ENCODE assay signal across 14 cellular contexts in the genomic region with DNA sequence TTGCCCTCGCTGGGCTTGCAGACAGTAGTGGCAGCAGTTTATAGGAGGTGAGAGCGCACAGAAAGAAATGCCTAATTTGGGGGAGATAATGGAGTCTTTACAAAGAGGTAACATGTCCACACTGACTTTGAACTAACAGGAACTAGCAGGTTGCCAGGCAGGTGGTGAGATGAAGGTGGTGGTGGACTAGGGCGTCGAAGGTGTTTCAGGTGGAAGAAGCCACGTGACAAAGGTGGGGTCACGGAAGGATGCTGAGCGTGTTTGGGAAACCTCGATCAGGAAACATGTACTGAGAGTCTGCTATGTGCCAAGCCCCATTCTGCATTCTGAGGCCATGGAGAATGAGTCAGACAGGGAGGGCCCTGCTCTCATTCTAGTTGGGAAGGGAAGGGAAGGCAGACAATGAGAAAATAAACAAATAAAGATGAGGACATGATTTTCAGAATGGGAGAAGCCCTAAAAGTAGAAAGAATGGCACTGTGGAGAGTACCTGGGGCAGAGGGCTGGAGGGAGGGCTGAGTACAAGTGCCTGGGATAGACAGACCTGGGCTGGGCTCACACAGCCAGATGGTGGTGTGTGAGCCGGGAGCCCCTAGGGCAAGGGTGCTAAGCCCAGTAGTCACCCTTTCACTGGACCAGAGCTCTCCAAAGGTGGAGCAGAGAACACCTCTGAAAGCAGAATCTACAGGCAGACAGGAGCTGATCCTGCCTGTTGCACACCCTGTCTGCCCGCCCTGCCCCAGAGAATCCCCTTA. TPM values are rescaled to one million over a fixed set of nuclear protein-coding genes. Genes with fewer than 3 reads are reported as not detected.
A peak's percentile ranks its signal among the peaks of the same experiment; 100 is the strongest.
DNase-seq lines count a peak whose midpoint lies in the region; TF ChIP-seq lines count a peak whose summit lies in the region.
"Had no signal": no experiment of that assay in that cellular context is flagged by ENCODE, and none has a peak within 500 bp of the region (broad histone marks: within the 10 kb centered on the region; RNA-seq: fewer than 3 reads in every experiment).

No MANE protein-coding gene starts in this region.

- intact Hi-C loops in posterior vena cava (cut with DNase I), result no loop called here

- no peaks in the 10 kb centered on the region for H3K27me3 ChIP-seq in effector memory CD4-positive, alpha-beta T cell (replicated peaks; ENCODE audit: control insufficient read depth, insufficient read depth, low read length, poor library complexity, severe bottlenecking)

- H3K9me3 ChIP-seq in effector memory CD4-positive, alpha-beta T cell (ENCODE audit: control insufficient read depth, low read length), result no peaks in the 10 kb centered on the region
- H3K9me3 ChIP-seq: HAP-1, stomach had no signal

- DNase-seq in EH (ENCODE audit: low read depth), result peak; percentile 77
- DNase-seq in fibroblast of peridontal ligament (ENCODE audit: extremely low read depth), result peak; percentile 69
- peak; percentile 69 for DNase-seq in renal cortical epithelial cell (ENCODE audit: low read depth)
- no peak for DNase-seq in effector memory CD4-positive, alpha-beta T cell
- no peak for DNase-seq in posterior vena cava (ENCODE audit: low spot score)
- no peak for DNase-seq in mesenteric fat pad (ENCODE audit: low spot score)
- no peak for DNase-seq in HT-29 (ENCODE audit: low spot score)
- DNase-seq: activated effector memory CD4-positive, alpha-beta T cell treated with Interleukin-2 at 50 U/mL for 16 hours; immature natural killer cell; stimulated activated CD4-positive, alpha-beta T cell treated with anti-CD3 and anti-CD28 coated beads, Interleukin-2, amount 100 ng/mL, for 48 hours had no signal

- H3K4me3 ChIP-seq in effector memory CD4-positive, alpha-beta T cell (ENCODE audit: insufficient read depth, low read depth, low read length, poor library complexity, severe bottlenecking), result no peak overlapping the region
- H3K4me3 ChIP-seq: HAP-1, stomach had no signal

- TF ChIP-seq CTCF in VCaP (conservative IDR thresholded peaks at IDR 0.05), result no peak

- no peaks in the 10 kb centered on the region for H3K36me3 ChIP-seq in effector memory CD4-positive, alpha-beta T cell (ENCODE audit: control insufficient read depth, insufficient read depth, low read length)
- H3K36me3 ChIP-seq: HAP-1, stomach had no signal

- peak overlapping the region; percentile 79 for H3K27ac ChIP-seq in VCaP
- H3K27ac ChIP-seq in effector memory CD4-positive, alpha-beta T cell (ENCODE audit: insufficient read depth, low read length, poor library complexity, severe bottlenecking), result no peak overlapping the region

- H3K4me1 ChIP-seq in effector memory CD4-positive, alpha-beta T cell (ENCODE audit: control insufficient read depth, insufficient read depth, low read length, poor library complexity, severe bottlenecking), result no peaks in the 10 kb centered on the region
- H3K4me1 ChIP-seq: HAP-1 had no signal

RNA-seq across cellular contexts. Expression of a gene that starts 16.2 kb away (rescaled TPM):
- total RNA-seq in renal cortical epithelial cell (1,571 and 2,593 TPM in 2 replicates), posterior vena cava (100 to 1,000 TPM; 631 to 647 TPM), mesenteric fat pad (1,405 TPM)
- 60.2 and 91.4 TPM in 2 replicates for total RNA-seq in HT-29 (2014; rRNA removed; shearing (Covaris generic))
- total RNA-seq: activated CD4-positive, alpha-beta T cell treated with anti-CD3 and anti-CD28 coated beads, Interleukin-2, amount 10 ng/mL, durations not matched to agents 24 days and 14 days had no signal

Comparison
In these comparisons a context has a peak if more than half of its experiments do, and no peak if none do; other contexts are left out.
1. DNase-seq: peak in EH (single experiment), fibroblast of peridontal ligament (single experiment) and renal cortical epithelial cell (single experiment); none in effector memory CD4-positive, alpha-beta T cell (0 of 3), posterior vena cava (single experiment), mesenteric fat pad (single experiment) and HT-29 (single experiment).